Comparison of ENCODE assay signal across 8 cellular contexts in genomic region chr14:48398675-48399282, GRCh38.
DNase-seq lines count a peak whose midpoint lies in the region; FAIRE-seq and TF ChIP-seq lines count a peak whose summit lies in the region.

No MANE protein-coding gene starts in this region.

- peak; percentile 57 for DNase-seq in Jurkat, Clone E6-1 (ENCODE audit: low read depth, low spot score)
- peak; percentile 74 for DNase-seq in RKO (ENCODE audit: low spot score)
- peak; percentile 4 for DNase-seq in fibroblast of peridontal ligament (ENCODE audit: extremely low read depth)
- DNase-seq in retinal pigment epithelial cell (ENCODE audit: low read depth): no peak
- DNase-seq in GM12892 (ENCODE audit: insufficient read length): no peak
- DNase-seq in activated CD4-positive, CD25-positive, alpha-beta regulatory T cell (lab: John Stamatoyannopoulos, UW): no peak
- DNase-seq in activated CD4-positive, alpha-beta T cell treated with anti-CD3 and anti-CD28 coated beads, Interleukin-2, amount 10 ng/mL, durations not matched to agents 24 days and 14 days: no peak

- H3K9me3 Mint-ChIP-seq in activated CD4-positive, alpha-beta T cell treated with anti-CD3 and anti-CD28 coated beads, Interleukin-2, amount 10 ng/mL, durations not matched to agents 24 days and 14 days: no peaks in the 10 kb centered on the region

- H3K4me3 Mint-ChIP-seq in activated CD4-positive, alpha-beta T cell treated with anti-CD3 and anti-CD28 coated beads, Interleukin-2, amount 10 ng/mL, durations not matched to agents 24 days and 14 days: no peak overlapping the region

- no peak overlapping the region for H3K27ac Mint-ChIP-seq in activated CD4-positive, alpha-beta T cell treated with anti-CD3 and anti-CD28 coated beads, Interleukin-2, amount 10 ng/mL, durations not matched to agents 24 days and 14 days

- H3K36me3 Mint-ChIP-seq in activated CD4-positive, alpha-beta T cell treated with anti-CD3 and anti-CD28 coated beads, Interleukin-2, amount 10 ng/mL, durations not matched to agents 24 days and 14 days (ENCODE audit: low read depth): no peaks in the 10 kb centered on the region

- no peaks in the 10 kb centered on the region for H3K27me3 Mint-ChIP-seq in activated CD4-positive, alpha-beta T cell treated with anti-CD3 and anti-CD28 coated beads, Interleukin-2, amount 10 ng/mL, durations not matched to agents 24 days and 14 days

- H3K4me3 ChIP-seq in GM12875 (ENCODE audit: low read depth, low read length): no peak overlapping the region
- no peak overlapping the region for H3K4me3 ChIP-seq in Jurkat, Clone E6-1 (ENCODE audit: low read length)
- no peak overlapping the region for H3K4me3 ChIP-seq in retinal pigment epithelial cell (ENCODE audit: low read length)

- no peaks in the 10 kb centered on the region for H3K4me1 Mint-ChIP-seq in activated CD4-positive, alpha-beta T cell treated with anti-CD3 and anti-CD28 coated beads, Interleukin-2, amount 10 ng/mL, durations not matched to agents 24 days and 14 days

- TF ChIP-seq POLR2A in GM12892 (IDR thresholded peaks at IDR 0.05; ENCODE audit: low read depth, low read length): no peak

- peak; percentile 47 for TF ChIP-seq CTCF in GM12875 (IDR thresholded peaks at IDR 0.05; ENCODE audit: borderline replicate concordance, insufficient read depth, low read depth, low read length)
- TF ChIP-seq CTCF in retinal pigment epithelial cell (conservative IDR thresholded peaks at IDR 0.05; ENCODE audit: low read depth, low read length): peak; percentile 84

- intact Hi-C loops in activated CD4-positive, alpha-beta T cell treated with anti-CD3 and anti-CD28 coated beads, Interleukin-2, amount 10 ng/mL, durations not matched to agents 24 days and 14 days (cut with micrococcal nuclease): no loop called here

- FAIRE-seq in GM12892 (lab: Jason Lieb, UNC): no peak

Comparison
In these comparisons a context has a peak if more than half of its experiments do, and no peak if none do; other contexts are left out.
1. DNase-seq: peak in Jurkat, Clone E6-1 (single experiment), RKO (single experiment) and fibroblast of peridontal ligament (single experiment); none in retinal pigment epithelial cell (single experiment), GM12892 (single experiment), activated CD4-positive, CD25-positive, alpha-beta regulatory T cell (0 of 4) and activated CD4-positive, alpha-beta T cell treated with anti-CD3 and anti-CD28 coated beads, Interleukin-2, amount 10 ng/mL, durations not matched to agents 24 days and 14 days (single experiment).